Comparison of ENCODE assay signal across 13 cellular contexts in the genomic region with DNA sequence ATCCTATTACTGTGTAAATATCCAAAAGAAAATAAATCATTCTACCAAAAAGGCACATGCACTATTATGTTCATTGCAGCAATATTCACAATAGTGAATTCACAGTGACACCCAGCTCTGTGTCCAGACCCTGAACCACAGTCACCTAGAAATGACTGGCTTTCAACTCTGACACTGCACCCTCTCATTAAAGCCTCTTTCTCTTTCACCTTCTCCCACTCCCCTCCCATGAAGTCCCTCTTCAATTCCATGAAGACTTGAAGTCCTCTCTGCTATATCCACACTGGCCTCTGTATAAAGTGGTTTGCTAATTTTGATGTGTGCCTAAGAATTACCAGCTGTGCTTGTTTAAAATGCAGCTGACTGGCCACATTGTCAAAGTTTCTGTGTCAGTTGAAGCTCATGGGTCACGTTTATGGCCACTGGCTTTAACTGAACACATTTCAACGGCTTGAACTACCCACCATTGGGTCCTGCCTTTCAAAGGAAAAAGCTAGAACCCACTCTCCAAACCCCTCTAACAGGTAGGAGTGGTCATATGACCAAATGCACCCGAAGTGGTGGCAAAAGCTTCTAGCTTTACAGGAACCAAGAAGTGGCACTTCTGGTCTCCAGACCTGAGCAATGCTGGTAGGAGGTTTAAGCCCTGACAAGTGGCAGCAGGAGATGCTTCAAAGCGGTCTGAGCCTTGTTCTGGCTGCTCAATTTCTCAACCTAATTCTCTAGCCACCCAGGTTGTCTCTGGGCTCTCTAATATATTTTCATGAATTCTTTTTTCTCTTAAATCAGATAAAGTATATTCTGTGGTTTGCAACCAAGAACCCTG. TPM values are rescaled to one million over a fixed set of nuclear protein-coding genes. Genes with fewer than 3 reads are reported as not detected.
A peak's percentile ranks its signal among the peaks of the same experiment; 100 is the strongest.
DNase-seq lines count a peak whose midpoint lies in the region; ATAC-seq and TF ChIP-seq lines count a peak whose summit lies in the region.
"Had no signal": no experiment of that assay in that cellular context is flagged by ENCODE, and none has a peak within 500 bp of the region (broad histone marks: within the 10 kb centered on the region; RNA-seq: fewer than 3 reads in every experiment).

No MANE protein-coding gene starts in this region.

- no peak overlapping the region for H4K5ac ChIP-seq in mesendoderm (ENCODE audit: low read length)

- peaks cover 11% of the 10 kb centered on the region for H3K4me1 ChIP-seq in mesendoderm (ENCODE audit: control insufficient read depth, low read depth, low read length)
- H3K4me1 ChIP-seq in ascending aorta: no peaks in the 10 kb centered on the region

- H3K27ac ChIP-seq in mesendoderm (ENCODE audit: low read depth, low read length): no peak overlapping the region
- H3K27ac ChIP-seq in ascending aorta: no peak overlapping the region
- H3K27ac ChIP-seq: cardiac muscle cell, psoas muscle had no signal

- no peak overlapping the region for H3K4me2 ChIP-seq in mesendoderm (ENCODE audit: low read length)

- no CpG with 5 or more reads among the region's 4 CpGs for WGBS in mesendoderm (ENCODE audit: extremely low coverage, insufficient coverage, low lambda C conversion rate)

- H3K56ac ChIP-seq in mesendoderm (ENCODE audit: low read length): no peak overlapping the region

- no peak overlapping the region for H3K4ac ChIP-seq in mesendoderm (ENCODE audit: low read depth, low read length)

- H3K27me3 ChIP-seq in mesendoderm (ENCODE audit: insufficient read depth, low read length, poor library complexity) (no peaks in the 10 kb centered on the region), ascending aorta (no peaks in the 10 kb centered on the region)
- H3K27me3 ChIP-seq: cardiac muscle cell had no signal

- H3K79me1 ChIP-seq in mesendoderm (ENCODE audit: low read length): peaks cover 2% of the 10 kb centered on the region

- intact Hi-C loops in ascending aorta (cut with DNase I): no loop called here

- no peak overlapping the region for H3K23ac ChIP-seq in mesendoderm (ENCODE audit: low read length)

- no peak overlapping the region for H2BK5ac ChIP-seq in mesendoderm (ENCODE audit: low read length)

- TF ChIP-seq CTCF in ascending aorta (IDR thresholded peaks at IDR 0.05): no peak

- H2BK15ac ChIP-seq in mesendoderm (replicated peaks; ENCODE audit: low read depth): no peak overlapping the region

- DNase-seq in mesendoderm: no peak
- DNase-seq in NCI-H1105 treated with DMSO at 0.1 percent for 48 hours (lab: John Stamatoyannopoulos, UW): no peak
- no peak for DNase-seq in ascending aorta (ENCODE audit: low spot score in 2 of 2)
- DNase-seq in ureter (ENCODE audit: low spot score): no peak
- no peak for DNase-seq in stimulated activated CD4-positive, alpha-beta T cell treated with anti-CD3 and anti-CD28 coated beads, Interleukin-12 subunit alpha, Interleukin-12 subunit beta, amount 100 ng/mL, for 4 hours
- DNase-seq: psoas muscle, T-helper 1 cell had no signal

- no peak overlapping the region for H2AK5ac ChIP-seq in mesendoderm (ENCODE audit: low read length)

- H3K36me3 ChIP-seq in mesendoderm (ENCODE audit: control insufficient read depth, insufficient read depth, low read length) (no peaks in the 10 kb centered on the region), ascending aorta (no peaks in the 10 kb centered on the region)
- H3K36me3 ChIP-seq: cardiac muscle cell had no signal

- no peaks in the 10 kb centered on the region for H3K9me3 ChIP-seq in ascending aorta
- H3K9me3 ChIP-seq: psoas muscle had no signal

- peak overlapping the region; percentile 46 for H3K18ac ChIP-seq in mesendoderm (ENCODE audit: low read length)

- ATAC-seq in GM18870 (IDR thresholded peaks at IDR 0.05; ENCODE audit: unreplicated experiment): peak; percentile 54
- ATAC-seq in GM21576 (IDR thresholded peaks at IDR 0.05; ENCODE audit: unreplicated experiment): peak; percentile 35
- ATAC-seq in HG03103 (IDR thresholded peaks at IDR 0.05; ENCODE audit: low read depth, unreplicated experiment): peak; percentile 43
- ATAC-seq: left lobe of liver, psoas muscle had no signal

- no peak overlapping the region for H4K8ac ChIP-seq in mesendoderm (ENCODE audit: low read depth, low read length)

- no peaks in the 10 kb centered on the region for H3K79me2 ChIP-seq in mesendoderm (ENCODE audit: control insufficient read depth, insufficient read depth, low read length)

- no peak overlapping the region for H3K4me3 ChIP-seq in mesendoderm (ENCODE audit: low read length)
- no peak overlapping the region for H3K4me3 ChIP-seq in ascending aorta
- H3K4me3 ChIP-seq: cardiac muscle cell, psoas muscle had no signal

- no peak overlapping the region for H2BK120ac ChIP-seq in mesendoderm (ENCODE audit: low read depth, low read length)

- no peak overlapping the region for H3K9ac ChIP-seq in mesendoderm (ENCODE audit: low read length)

RNA-seq across cellular contexts. Expression of gene B4GALT6, which starts 34.3 kb away (rescaled TPM):
- polyA plus RNA-seq in mesendoderm (2013, experiment 1 of 2): 22.9 TPM
- polyA plus RNA-seq in mesendoderm (2013, experiment 2 of 2): 23.1 TPM
- total RNA-seq in ascending aorta (0.32 TPM), ureter (8.9 TPM)

RNA-seq across cellular contexts. Expression of gene TTR, which starts 58.4 kb away (rescaled TPM):
- polyA plus RNA-seq in mesendoderm (2013, experiment 1 of 2): not detected
- polyA plus RNA-seq in mesendoderm (2013, experiment 2 of 2): not detected
- total RNA-seq in ascending aorta (5.2 TPM), ureter (0.55 TPM)
- total RNA-seq: NCI-H460, psoas muscle had no signal
